ENCODE assay signal across 8 cellular contexts in the genomic region with DNA sequence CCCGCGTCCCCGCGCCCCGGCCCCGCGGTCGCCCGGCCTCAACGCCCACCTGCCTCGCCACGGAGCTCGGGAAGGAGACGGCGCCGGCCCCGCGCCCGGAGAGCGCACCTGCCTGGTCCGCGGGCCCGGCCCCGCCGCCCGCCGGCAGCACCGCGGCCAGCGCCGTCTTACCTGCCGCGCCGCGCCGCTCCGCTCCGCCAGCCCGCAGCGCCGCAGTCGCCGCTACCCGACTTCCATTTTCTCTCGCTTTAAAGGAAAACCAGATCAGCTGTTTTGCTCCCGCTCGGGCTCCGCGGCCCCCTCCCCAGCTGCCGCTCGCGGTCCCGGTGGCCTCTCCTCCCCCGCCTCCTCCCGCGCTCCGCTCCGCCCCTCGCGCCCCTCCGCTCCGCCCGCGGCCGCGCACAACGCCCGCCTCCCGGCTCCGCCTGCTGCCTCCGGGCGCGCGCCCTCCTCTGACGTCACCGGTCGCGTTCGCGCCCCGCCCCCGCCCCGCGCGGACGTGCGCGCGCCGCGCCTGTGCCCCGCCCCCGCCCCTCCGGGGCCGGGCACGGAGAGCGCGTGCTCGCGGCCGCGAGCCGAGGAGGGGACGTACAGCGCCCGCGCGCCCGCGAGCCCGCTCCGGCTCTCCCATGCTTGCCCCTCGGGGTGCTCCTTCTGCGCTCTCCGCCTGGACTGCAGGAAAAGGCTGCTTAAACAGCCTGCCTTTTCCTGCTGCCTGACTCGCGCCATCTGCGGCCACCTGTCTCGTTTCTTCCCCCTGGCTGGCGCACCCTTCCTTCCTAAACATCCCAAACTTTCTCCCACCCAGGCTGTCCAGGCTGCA. TPM values are rescaled to one million over a fixed set of nuclear protein-coding genes. Genes with fewer than 3 reads are reported as not detected.
DNase-seq lines count a peak whose midpoint lies in the region; ATAC-seq and TF ChIP-seq lines count a peak whose summit lies in the region.

A gene (minus strand): TSS at position 338 of the 823 bp plus-strand sequence.

- H3K36me3 ChIP-seq in colonic mucosa, result no peaks in the 10 kb centered on the region

- H3K27ac ChIP-seq in colonic mucosa, result peak within 1 kb of the TSS; percentile 68

- intact Hi-C loops in colonic mucosa (cut with DNase I), result no loop called here

- peak within 1 kb of the TSS; percentile 50 for H3K4me3 ChIP-seq in colonic mucosa

- TF ChIP-seq CTCF in colonic mucosa (IDR thresholded peaks at IDR 0.05), result no peak

- peak; percentile 95 for DNase-seq in AG08396 (ENCODE audit: low spot score)
- DNase-seq in NCI-H446 treated with DMSO at 0.1 percent for 48 hours (lab: John Stamatoyannopoulos, UW), result peak; percentile 59
- DNase-seq in activated CD4-positive, alpha-beta T cell treated with anti-CD3 and anti-CD28 coated beads for 4 hours, result peak; percentile 84
- peak; percentile 87 for DNase-seq in colonic mucosa
- peak; percentile 95 for DNase-seq in left kidney (ENCODE audit: low read depth, low spot score)
- peak; percentile 65 to 78 (median 74) for DNase-seq in stimulated activated CD4-positive, alpha-beta T cell treated with anti-CD3 and anti-CD28 coated beads, Interleukin-1b, Interleukin-23, amount 100 ng/mL, for 24 hours (ENCODE audit: low read depth in 4 of 4, low spot score in 1 of 4)

- peak within 1 kb of the TSS; percentile 74 to 83 for H3K9ac ChIP-seq in colonic mucosa (ENCODE audit: low read depth in 2 of 2, low read length in 2 of 2)

- H3K4me1 ChIP-seq in colonic mucosa, result no peaks in the 10 kb centered on the region

- no peaks in the 10 kb centered on the region for H3K9me3 ChIP-seq in colonic mucosa

- H3K27me3 ChIP-seq in colonic mucosa, result no peaks in the 10 kb centered on the region

- ATAC-seq in GM19025 (IDR thresholded peaks at IDR 0.05; ENCODE audit: low read depth, unreplicated experiment) (peak; percentile 96), HG03280 (IDR thresholded peaks at IDR 0.05; ENCODE audit: unreplicated experiment) (peak; percentile 87)

RNA-seq across cellular contexts. Expression of the gene that starts here (rescaled TPM):
- 1 to 10 TPM; 3.3 to 5.3 TPM for total RNA-seq in colonic mucosa

Comparison
In these comparisons a context has a peak if more than half of its experiments do, and no peak if none do; other contexts are left out.
1. Peak in every context shown above with its lines: DNase-seq, ATAC-seq, H3K4me3 ChIP-seq and H3K27ac ChIP-seq.